9 cellular contexts compared by ENCODE assay signal in the genomic region with DNA sequence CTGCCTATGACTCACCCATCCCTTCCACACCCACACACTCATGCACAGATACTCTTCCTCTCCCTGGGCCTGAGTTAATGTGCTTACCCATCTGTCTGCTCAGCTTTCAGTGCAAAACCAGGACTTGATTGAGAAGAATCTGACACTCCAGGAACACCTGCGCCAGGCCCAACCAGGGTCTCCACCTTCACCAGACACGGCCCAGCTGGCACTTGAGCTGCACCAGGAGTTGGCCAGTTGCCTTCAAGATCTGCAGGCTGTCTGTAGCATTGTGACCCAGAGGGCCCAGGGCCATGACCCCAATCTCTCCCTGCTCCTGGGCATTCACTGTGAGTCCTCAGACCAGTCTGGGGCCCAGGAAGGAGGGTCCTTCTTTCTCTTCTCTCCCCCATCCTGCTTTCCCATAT. TPM values are rescaled to one million over a fixed set of nuclear protein-coding genes. Genes with fewer than 3 reads are reported as not detected.
DNase-seq lines count a peak whose midpoint lies in the region; ATAC-seq and TF ChIP-seq lines count a peak whose summit lies in the region.
"Had no signal": no experiment of that assay in that cellular context is flagged by ENCODE, and none has a peak within 500 bp of the region (broad histone marks: within the 10 kb centered on the region; RNA-seq: fewer than 3 reads in every experiment).

No MANE protein-coding gene starts in this region.

- peak overlapping the region; percentile 28 for H3K4me2 ChIP-seq in PC-9

- POLR2A ChIA-PET in PC-9 (lab: Charles Lee; ENCODE audit: unreplicated experiment): no interaction called here

- TF ChIP-seq CTCF in Calu3 (IDR thresholded peaks at IDR 0.05; ENCODE audit: unreplicated experiment) (no peak), PC-9 (conservative IDR thresholded peaks at IDR 0.05) (no peak), gastrocnemius medialis (IDR thresholded peaks at IDR 0.05 in 4 of 5, conservative IDR thresholded peaks at IDR 0.05 in 1 of 5) (no peak), GM13977 (IDR thresholded peaks at IDR 0.05; ENCODE audit: extremely low read depth, insufficient read depth, missing control alignments) (no peak)

- no peak overlapping the region for H3K27ac Mint-ChIP-seq in Calu3 (ENCODE audit: unreplicated experiment)

- no peak for TF ChIP-seq POLR2A in gastrocnemius medialis (IDR thresholded peaks at IDR 0.05)

- H3K4me3 ChIP-seq in PC-9 (no peak overlapping the region), esophagus (ENCODE audit: low read depth in 1 of 2, low read length in 2 of 2) (no peak overlapping the region), gastrocnemius medialis (no peak overlapping the region)
- H3K4me3 ChIP-seq: ovary had no signal

- peak overlapping the region; percentile 9 for H3K4me3 Mint-ChIP-seq in Calu3 (ENCODE audit: low read depth, unreplicated experiment)

- ATAC-seq in gastrocnemius medialis: no peak

- H3K27me3 ChIP-seq in PC-9 (ENCODE audit: insufficient read depth, low read depth): no peaks in the 10 kb centered on the region
- H3K27me3 ChIP-seq in esophagus (ENCODE audit: control insufficient read depth in 1 of 2, insufficient read depth in 2 of 2, low read length in 2 of 2): no peaks in the 10 kb centered on the region
- no peaks in the 10 kb centered on the region for H3K27me3 ChIP-seq in gastrocnemius medialis
- H3K27me3 ChIP-seq: ovary had no signal

- BruUV-seq in Calu3 (replicated peaks; lab: Mats Ljungman, UMichigan) (no TSS peak), PC-9 (replicated peaks; lab: Mats Ljungman, UMichigan) (no TSS peak)

- H3K79me2 ChIP-seq in PC-9 (ENCODE audit: low read depth): peaks cover 9% of the 10 kb centered on the region; the same call in 1 of the 2 replicates

- DNase-seq in Calu3: no peak
- no peak for DNase-seq in PC-9
- no peak for DNase-seq in gastrocnemius medialis
- DNase-seq in NCI-H510A (lab: John Stamatoyannopoulos, UW): no peak
- no peak for DNase-seq in DMS114 treated with DMSO at 0.1 percent for 48 hours (lab: John Stamatoyannopoulos, UW; ENCODE audit: unreplicated experiment)
- DNase-seq in GM13977 (ENCODE audit: low spot score): no peak
- DNase-seq in AG08395 (ENCODE audit: low spot score): no peak

- peaks cover 57% of the 10 kb centered on the region for H3F3A ChIP-seq in PC-9 (ENCODE audit: insufficient read depth, low read depth)

- peaks cover 61% of the 10 kb centered on the region for H3K4me1 ChIP-seq in PC-9 (replicated peaks; ENCODE audit: insufficient read depth)
- peaks cover 0 to 36% of the 10 kb centered on the region in 2 donors for H3K4me1 ChIP-seq in esophagus (ENCODE audit: control insufficient read depth in 2 of 2, insufficient read depth in 2 of 2, low read length in 1 of 2)
- peaks cover 49 to 64% of the 10 kb centered on the region in 2 donors for H3K4me1 ChIP-seq in gastrocnemius medialis

- H4K20me1 ChIP-seq in PC-9 (ENCODE audit: insufficient read depth): 0 out of 2 replicates have a peak, but pooled peaks cover 3% of the 10 kb centered on the region

- H3K9me2 ChIP-seq in PC-9 (ENCODE audit: insufficient read depth): no peaks in the 10 kb centered on the region

- H3K4me1 Mint-ChIP-seq in Calu3 (ENCODE audit: low read depth, unreplicated experiment): peaks cover 58% of the 10 kb centered on the region

- H3K27ac ChIP-seq in PC-9: peak overlapping the region; percentile 79
- peak overlapping the region; percentile 99 for H3K27ac ChIP-seq in esophagus (ENCODE audit: low read depth in 2 of 2, low read length in 1 of 2)
- H3K27ac ChIP-seq in gastrocnemius medialis: peak overlapping the region; percentile 89 to 98 (median 93)

- H3K9me3 ChIP-seq in PC-9 (ENCODE audit: insufficient read depth, low read depth) (no peaks in the 10 kb centered on the region), esophagus (ENCODE audit: control insufficient read depth in 2 of 2, insufficient read depth in 1 of 2, low read depth in 1 of 2, low read length in 1 of 2) (no peaks in the 10 kb centered on the region), gastrocnemius medialis (no peaks in the 10 kb centered on the region)
- H3K9me3 ChIP-seq: ovary had no signal

- H3K36me3 ChIP-seq in PC-9 (ENCODE audit: low read depth) (peaks cover 14% of the 10 kb centered on the region; the same call in 1 of the 2 replicates), esophagus (ENCODE audit: control insufficient read depth in 2 of 2, insufficient read depth in 2 of 2, low read length in 1 of 2) (peaks cover 2 to 10% of the 10 kb centered on the region in 2 donors), gastrocnemius medialis (peaks cover 0 to 33% of the 10 kb centered on the region in 2 donors)
- H3K36me3 ChIP-seq: ovary had no signal

- CTCF ChIA-PET in Calu3 (lab: Charles Lee): interaction anchor here (0.6 to 1.1 kb wide), 6 partner anchors 30 to 141 kb away, joined by 3 to 6 read pairs (median 3); a partner anchor contains a TSS
- CTCF ChIA-PET in PC-9 (lab: Charles Lee): interaction anchor here (1.3 to 1.4 kb wide), 2 partner anchors 45 to 101 kb away, joined by 3 to 6 read pairs; no protein-coding TSS in a partner anchor

- intact Hi-C loops in Calu3 (cut with micrococcal nuclease; ENCODE audit: unreplicated experiment): loop anchor here (5.0 to 10.0 kb wide), 2 partner anchors 86 to 118 kb away; no protein-coding TSS in a partner anchor
- intact Hi-C loops in PC-9 (cut with micrococcal nuclease; ENCODE audit: unreplicated experiment): loop anchor here (2.0 to 5.0 kb wide), 4 partner anchors 39 to 239 kb away; a partner anchor contains a TSS
- intact Hi-C loops in gastrocnemius medialis (cut with DNase I; ENCODE audit: low total_unique reads): loop anchor here (5.0 kb wide), 1 partner anchor 94 kb away; no protein-coding TSS in a partner anchor

- 42 to 49% methylated on average over 2 of the region's 2 CpGs for WGBS in esophagus, 2 donors

- in situ Hi-C loops in gastrocnemius medialis (cut with MboI; ENCODE audit: low sequenced_read_pairs in 4 of 4) (loop anchor here in 2 of 4 donors (5.0 kb wide), 1 partner anchor 46 kb away; no protein-coding TSS in a partner anchor), GM13977 (cut with MboI; ENCODE audit: low pct_unique_long_range_greater_than_20kb, low sequenced_read_pairs, unreplicated experiment) (no loop called here)

- peaks cover 68% of the 10 kb centered on the region for H3K36me3 Mint-ChIP-seq in Calu3 (ENCODE audit: insufficient read depth, unreplicated experiment)

- H2AFZ ChIP-seq in PC-9: no peak overlapping the region

- no peaks in the 10 kb centered on the region for H3K27me3 Mint-ChIP-seq in Calu3 (ENCODE audit: unreplicated experiment)

- no peaks in the 10 kb centered on the region for H3K9me3 Mint-ChIP-seq in Calu3 (ENCODE audit: low read depth, unreplicated experiment)

RNA-seq across cellular contexts. Expression of a gene that starts 3.5 kb away (rescaled TPM):
- total RNA-seq in Calu3 (2022): 74.6 and 107 TPM in 2 replicates
- total RNA-seq in PC-9 (2021): 168 and 206 TPM in 2 replicates
- 100 to 1,000 TPM; 170 to 299 TPM for polyA plus RNA-seq in esophagus
- total RNA-seq in gastrocnemius medialis: 10 to 100 TPM; 10.3 to 16.9 (median 13.1) TPM

RNA-seq across cellular contexts. Expression of a gene that starts 30.0 kb away (rescaled TPM):
- total RNA-seq in Calu3 (2022) (24.0 and 32.0 TPM in 2 replicates), PC-9 (2021) (57.2 and 59.9 TPM in 2 replicates), gastrocnemius medialis (1 to 10 TPM; 2.7 to 3.8 (median 3.4) TPM)
- 10 to 100 TPM; 10.1 to 16.0 TPM for polyA plus RNA-seq in esophagus

RNA-seq across cellular contexts. Expression of a gene that starts 41.3 kb away (rescaled TPM):
- total RNA-seq in Calu3 (2022) (not detected in 2 replicates), PC-9 (2021) (1.2 TPM in 1 of 2 replicates, not detected in the other), gastrocnemius medialis (1 to 10 TPM in 2 of 4 donors, not detected in 2; 1.4 to 2.8 TPM)
- 10 to 100 TPM; 17.0 to 20.6 TPM for polyA plus RNA-seq in esophagus

RNA-seq across cellular contexts. Expression of a gene that starts 42.4 kb away (rescaled TPM):
- total RNA-seq in Calu3 (2022): 19.9 and 24.6 TPM in 2 replicates
- 34.0 and 42.5 TPM in 2 replicates for total RNA-seq in PC-9 (2021)
- 1 to 10 TPM; 5.3 to 5.9 TPM for polyA plus RNA-seq in esophagus
- 10 to 100 TPM; 28.5 to 61.6 (median 41.3) TPM for total RNA-seq in gastrocnemius medialis
